Comparison of ENCODE assay signal across 28 cellular contexts in the genomic region with DNA sequence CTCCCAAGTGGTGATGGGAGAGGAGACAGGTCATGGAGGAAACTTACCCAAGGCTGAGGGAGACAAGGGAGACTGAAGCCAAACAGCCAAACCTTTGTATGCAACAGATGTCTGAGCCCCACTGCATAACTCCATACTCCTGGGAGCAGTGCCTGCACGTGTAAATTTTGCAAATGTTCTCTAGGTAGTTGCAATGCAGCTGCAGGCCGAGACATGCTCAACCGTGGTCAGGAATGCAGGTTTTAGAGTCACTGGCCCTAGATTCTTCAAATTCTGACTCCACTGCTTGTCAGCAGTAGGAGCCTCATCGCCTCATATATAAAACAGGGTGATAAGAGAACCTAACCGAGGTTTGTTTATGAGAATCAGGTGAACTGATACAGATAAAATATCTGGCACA. TPM values are rescaled to one million over a fixed set of nuclear protein-coding genes. Genes with fewer than 3 reads are reported as not detected.
"Had no signal": no experiment of that assay in that cellular context is flagged by ENCODE, and none has a peak within 500 bp of the region (broad histone marks: within the 10 kb centered on the region; RNA-seq: fewer than 3 reads in every experiment).

No MANE protein-coding gene starts in this region.

- H3K36me3 ChIP-seq: ascending aorta, gastroesophageal sphincter, spleen, transverse colon had no signal

- H3K9me3 ChIP-seq: ascending aorta, gastroesophageal sphincter, spleen, testis, transverse colon had no signal

- ATAC-seq: gastroesophageal sphincter, left colon, natural killer cell, right cardiac atrium had no signal

- H3K4me3 ChIP-seq: ascending aorta, gastroesophageal sphincter, spleen, testis, transverse colon had no signal

- H3K27me3 ChIP-seq: ascending aorta, spleen, testis had no signal

- H3K27me3 Mint-ChIP-seq: activated CD4-positive, alpha-beta memory T cell treated with anti-CD3 and anti-CD28 coated beads for 36 hours; activated CD4-positive, alpha-beta T cell treated with anti-CD3 and anti-CD28 coated beads, Interleukin-2, amount 10 ng/mL, durations not matched to agents 24 days and 14 days; activated T-cell treated with anti-CD3 and anti-CD28 coated beads, Interleukin-2, amount 50 U/mL, for 24 hours; memory B cell had no signal

- H3K36me3 Mint-ChIP-seq: activated CD4-positive, alpha-beta memory T cell treated with anti-CD3 and anti-CD28 coated beads for 36 hours; activated naive CD4-positive, alpha-beta T cell treated with anti-CD3 and anti-CD28 coated beads, Interleukin-2, amount 10 ng/mL, durations not matched to agents 7 days and 5 days; brain; memory B cell; natural killer cell had no signal

- H3K4me3 Mint-ChIP-seq: activated CD4-positive, alpha-beta memory T cell treated with anti-CD3 and anti-CD28 coated beads for 36 hours; activated CD4-positive, alpha-beta T cell treated with anti-CD3 and anti-CD28 coated beads, Interleukin-2, amount 10 ng/mL, durations not matched to agents 24 days and 14 days; activated naive CD4-positive, alpha-beta T cell treated with anti-CD3 and anti-CD28 coated beads, Interleukin-2, amount 10 ng/mL, durations not matched to agents 7 days and 5 days; activated naive CD8-positive, alpha-beta T cell treated with anti-CD3 and anti-CD28 coated beads, Interleukin-2, amount 10 ng/mL, durations not matched to agents 7 days and 5 days; activated T-cell treated with anti-CD3 and anti-CD28 coated beads, Interleukin-2, amount 50 U/mL, for 24 hours; brain; endodermal cell; memory B cell; natural killer cell; T-helper 1 cell treated with Interleukin-12 subunit alpha and Interleukin-12 subunit beta and Interleukin-4 antibody, amounts not matched to agents 30 μg/mL and 1 μg/mL, for 36 hours had no signal

- H3K4me1 Mint-ChIP-seq: brain, endodermal cell, memory B cell, natural killer cell had no signal

- H3K27ac Mint-ChIP-seq: activated CD4-positive, alpha-beta memory T cell treated with anti-CD3 and anti-CD28 coated beads for 36 hours; activated CD4-positive, alpha-beta T cell treated with anti-CD3 and anti-CD28 coated beads, Interleukin-2, amount 10 ng/mL, durations not matched to agents 24 days and 14 days; activated naive CD4-positive, alpha-beta T cell treated with anti-CD3 and anti-CD28 coated beads, Interleukin-2, amount 10 ng/mL, durations not matched to agents 7 days and 5 days; activated naive CD8-positive, alpha-beta T cell treated with anti-CD3 and anti-CD28 coated beads, Interleukin-2, amount 10 ng/mL, durations not matched to agents 7 days and 5 days; activated T-cell treated with anti-CD3 and anti-CD28 coated beads, Interleukin-2, amount 50 U/mL, for 24 hours; brain; endodermal cell; memory B cell; natural killer cell; T-helper 1 cell treated with Interleukin-12 subunit alpha and Interleukin-12 subunit beta and Interleukin-4 antibody, amounts not matched to agents 30 μg/mL and 1 μg/mL, for 36 hours had no signal

- H3K27ac ChIP-seq: ascending aorta, gastroesophageal sphincter, spleen, testis, transverse colon had no signal

- H3K4me1 ChIP-seq: ascending aorta, gastroesophageal sphincter, testis had no signal

- H3K9me3 Mint-ChIP-seq: activated CD4-positive, alpha-beta memory T cell treated with anti-CD3 and anti-CD28 coated beads for 36 hours; activated naive CD4-positive, alpha-beta T cell treated with anti-CD3 and anti-CD28 coated beads, Interleukin-2, amount 10 ng/mL, durations not matched to agents 7 days and 5 days; activated naive CD8-positive, alpha-beta T cell treated with anti-CD3 and anti-CD28 coated beads, Interleukin-2, amount 10 ng/mL, durations not matched to agents 7 days and 5 days; activated T-cell treated with anti-CD3 and anti-CD28 coated beads, Interleukin-2, amount 50 U/mL, for 24 hours; brain; endodermal cell; memory B cell; natural killer cell had no signal

- DNase-seq: activated CD4-positive, alpha-beta memory T cell treated with anti-CD3 and anti-CD28 coated beads for 36 hours; activated CD4-positive, alpha-beta T cell treated with anti-CD3 and anti-CD28 coated beads, Interleukin-2, amount 10 ng/mL, durations not matched to agents 24 days and 14 days; activated CD4-positive, CD25-positive, alpha-beta regulatory T cell treated with anti-CD3 and anti-CD28 coated beads, Interleukin-2, amount 50 U/mL, for 72 hours; activated CD8-positive, alpha-beta memory T cell treated with anti-CD3 and anti-CD28 coated beads, Interleukin-2, amount 50 U/mL, for 48 hours; activated gamma-delta T cell; activated naive CD4-positive, alpha-beta T cell treated with anti-CD3 and anti-CD28 coated beads, Interleukin-2, amount 10 ng/mL, durations not matched to agents 7 days and 5 days; activated naive CD8-positive, alpha-beta T cell treated with anti-CD3 and anti-CD28 coated beads, Interleukin-2, amount 10 ng/mL, durations not matched to agents 7 days and 5 days; activated T-cell treated with anti-CD3 and anti-CD28 coated beads, Interleukin-2, amount 50 U/mL, for 24 hours; caudate nucleus; endodermal cell; hippocampal formation; kidney; left colon; natural killer cell; right cardiac atrium; spleen; stimulated activated naive CD4-positive, alpha-beta T cell treated with Interleukin-2 at 50 U/mL for 16 hours; T-helper 9 cell; testis; transverse colon had no signal

RNA-seq across cellular contexts. Expression of a gene that starts 11.5 kb away (rescaled TPM):
- total RNA-seq: activated CD4-positive, alpha-beta memory T cell treated with anti-CD3 and anti-CD28 coated beads for 36 hours; activated CD4-positive, alpha-beta T cell treated with anti-CD3 and anti-CD28 coated beads, Interleukin-2, amount 10 ng/mL, durations not matched to agents 24 days and 14 days; activated naive CD8-positive, alpha-beta T cell treated with anti-CD3 and anti-CD28 coated beads, Interleukin-2, amount 10 ng/mL, durations not matched to agents 7 days and 5 days; ascending aorta; chondrocyte; endodermal cell; liver; mononuclear cell; natural killer cell; transverse colon had no signal
